ENCODE assay signal across 8 cellular contexts in the genomic region with DNA sequence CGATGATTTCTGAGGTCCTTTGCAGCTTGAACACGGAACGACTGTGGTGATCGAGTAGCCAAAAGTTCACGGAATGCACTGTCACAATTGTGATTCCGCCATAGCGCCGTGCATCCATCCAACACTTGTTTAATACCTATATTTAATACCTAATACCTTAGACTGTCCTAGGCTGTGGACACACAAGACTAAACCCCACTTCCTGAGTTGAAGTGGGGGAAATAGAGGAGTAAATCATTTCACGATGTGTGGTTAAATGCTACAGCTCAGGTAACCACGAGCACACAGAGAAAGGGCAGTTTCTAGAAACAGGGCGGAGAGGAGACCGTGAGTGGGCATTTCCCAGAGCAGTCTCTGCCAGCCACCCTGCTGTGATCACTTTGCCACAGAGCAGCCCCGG. TPM values are rescaled to one million over a fixed set of nuclear protein-coding genes. Genes with fewer than 3 reads are reported as not detected.
A peak's percentile ranks its signal among the peaks of the same experiment; 100 is the strongest.
DNase-seq lines count a peak whose midpoint lies in the region; ATAC-seq and TF ChIP-seq lines count a peak whose summit lies in the region.
"Not testable (repeated sequence)": the region's sequence is repeated elsewhere in the genome, so short reads cannot be mapped to it uniquely, and the experiment has no call there.
"Had no signal": no experiment of that assay in that cellular context is flagged by ENCODE, and none has a peak within 500 bp of the region (broad histone marks: within the 10 kb centered on the region; RNA-seq: fewer than 3 reads in every experiment).

No MANE protein-coding gene starts in this region.

- not testable (repeated sequence) for TF ChIP-seq POLR2A in gastrocnemius medialis (IDR thresholded peaks at IDR 0.05)

- H4K91ac ChIP-seq in mesenchymal stem cell (ENCODE audit: low read length) = not testable (repeated sequence)

- H3K14ac ChIP-seq in mesenchymal stem cell (ENCODE audit: low read length in 2 of 2) = not testable (repeated sequence)

- peak overlapping the region; percentile 70 for H3K4me2 ChIP-seq in KMS-11
- peak overlapping the region; percentile 37 for H3K4me2 ChIP-seq in mesenchymal stem cell (ENCODE audit: low read length, poor library complexity, severe bottlenecking)

- CTCF ChIA-PET in Caco-2 (lab: Charles Lee) = not testable (repeated sequence)

- H2BK15ac ChIP-seq in mesenchymal stem cell (ENCODE audit: low read depth, poor library complexity, severe bottlenecking) = not testable (repeated sequence)

- H3K4me1 Mint-ChIP-seq in Caco-2 (ENCODE audit: low read depth, unreplicated experiment); effector memory CD8-positive, alpha-beta T cell (ENCODE audit: low read depth in 2 of 2): not testable (repeated sequence)

- H3K36me3 Mint-ChIP-seq in Caco-2 (ENCODE audit: insufficient read depth, unreplicated experiment); effector memory CD8-positive, alpha-beta T cell (ENCODE audit: insufficient read depth): not testable (repeated sequence)

- not testable (repeated sequence) for BruUV-seq in Caco-2 (replicated peaks; lab: Mats Ljungman, UMichigan)

- not testable (repeated sequence) for H3K23ac ChIP-seq in mesenchymal stem cell (ENCODE audit: low read length in 2 of 2)

- H2BK12ac ChIP-seq in mesenchymal stem cell (ENCODE audit: low read length in 2 of 2) = not testable (repeated sequence)

- H3K4ac ChIP-seq in mesenchymal stem cell (ENCODE audit: low read depth in 1 of 2, low read length in 2 of 2) = not testable (repeated sequence)

- not testable (repeated sequence) for H4K8ac ChIP-seq in mesenchymal stem cell (ENCODE audit: low read length)

- H3K9me3 ChIP-seq in Caco-2; adipocyte (ENCODE audit: control insufficient read depth, low read length); left ventricle myocardium inferior (replicated peaks); mesenchymal stem cell (ENCODE audit: control insufficient read depth, low read length); gastrocnemius medialis: not testable (repeated sequence)

- in situ Hi-C loops in gastrocnemius medialis (cut with MboI; ENCODE audit: low sequenced_read_pairs in 4 of 4) = not testable (repeated sequence)

- H3K79me1 ChIP-seq in mesenchymal stem cell (replicated peaks; ENCODE audit: low read length, poor library complexity, severe bottlenecking) = not testable (repeated sequence)

- not testable (repeated sequence) for DNase-seq in Caco-2; adipocyte (ENCODE audit: low read depth); left ventricle myocardium inferior; mesenchymal stem cell; gastrocnemius medialis
- DNase-seq in effector memory CD8-positive, alpha-beta T cell = peak; percentile 3 to 35 (median 24)

- not testable (repeated sequence) for H3K79me2 ChIP-seq in KMS-11 (ENCODE audit: insufficient read depth, low read depth)

- not testable (repeated sequence) for H2BK120ac ChIP-seq in mesenchymal stem cell (ENCODE audit: low read depth, low read length)

- H4K20me1 ChIP-seq in KMS-11 (ENCODE audit: insufficient read depth) = not testable (repeated sequence)

- H2AFZ ChIP-seq in KMS-11 (ENCODE audit: low read depth) = peak overlapping the region; percentile 49; the same call in 1 of the 2 replicates
- H2AFZ ChIP-seq in mesenchymal stem cell (ENCODE audit: low read depth, low read length) = not testable (repeated sequence)

- not testable (repeated sequence) for H3K36me3 ChIP-seq in Caco-2 (ENCODE audit: control insufficient read depth, insufficient read depth, low read length); KMS-11 (ENCODE audit: insufficient read depth); adipocyte (ENCODE audit: control insufficient read depth, insufficient read depth, low read length, severe bottlenecking); left ventricle myocardium inferior; mesenchymal stem cell (ENCODE audit: control insufficient read depth in 1 of 2, insufficient read depth in 2 of 2, low read depth in 1 of 2, low read length in 2 of 2); gastrocnemius medialis

- peak overlapping the region; percentile 33 for H3K4me3 ChIP-seq in Caco-2 (ENCODE audit: low read depth, low read length)
- not testable (repeated sequence) for H3K4me3 ChIP-seq in KMS-11 (IDR thresholded peaks at IDR 0.05; ENCODE audit: insufficient read depth, low read depth, low read length)
- peak overlapping the region; percentile 75 for H3K4me3 ChIP-seq in adipocyte (ENCODE audit: low read length)
- H3K4me3 ChIP-seq in left ventricle myocardium inferior = peak overlapping the region; percentile 56
- peak overlapping the region in 1 of 2 experiments; percentile 71 for H3K4me3 ChIP-seq in mesenchymal stem cell (ENCODE audit: insufficient read depth in 1 of 2, low read depth in 1 of 2, low read length in 2 of 2)
- H3K4me3 ChIP-seq in gastrocnemius medialis = peak overlapping the region; percentile 51 to 55 (median 52)

- not testable (repeated sequence) for ATAC-seq in effector memory CD8-positive, alpha-beta T cell (replicated peaks); gastrocnemius medialis

- not testable (repeated sequence) for H3K4me3 Mint-ChIP-seq in Caco-2 (ENCODE audit: unreplicated experiment); effector memory CD8-positive, alpha-beta T cell

- H3K4me1 ChIP-seq in Caco-2; KMS-11 (ENCODE audit: low read depth, poor library complexity, severe bottlenecking); adipocyte (ENCODE audit: control insufficient read depth, insufficient read depth, low read length); left ventricle myocardium inferior; mesenchymal stem cell (ENCODE audit: control insufficient read depth, insufficient read depth, low read depth, low read length); gastrocnemius medialis: not testable (repeated sequence)

- not testable (repeated sequence) for H3K27ac Mint-ChIP-seq in Caco-2 (ENCODE audit: unreplicated experiment); effector memory CD8-positive, alpha-beta T cell

- WGBS in mesenchymal stem cell = no CpG with 5 or more reads among the region's 13 CpGs

- intact Hi-C loops in Caco-2 (cut with micrococcal nuclease; ENCODE audit: unreplicated experiment); left ventricle myocardium inferior (cut with micrococcal nuclease); gastrocnemius medialis (cut with DNase I; ENCODE audit: low total_unique reads): not testable (repeated sequence)

- H2AK5ac ChIP-seq in mesenchymal stem cell (ENCODE audit: low read length, severe bottlenecking) = not testable (repeated sequence)

- not testable (repeated sequence) for H2BK5ac ChIP-seq in mesenchymal stem cell (ENCODE audit: low read depth, low read length, poor library complexity, severe bottlenecking)

- TF ChIP-seq CTCF in Caco-2 (IDR thresholded peaks at IDR 0.05; ENCODE audit: insufficient read depth in 1 of 2, low read depth in 1 of 2, low read length in 1 of 2, severe bottlenecking in 1 of 2, unreplicated experiment in 1 of 2); KMS-11 (conservative IDR thresholded peaks at IDR 0.05; ENCODE audit: low read depth, low read length); left ventricle myocardium inferior (IDR thresholded peaks at IDR 0.05; ENCODE audit: borderline replicate concordance); gastrocnemius medialis (IDR thresholded peaks at IDR 0.05 in 4 of 5, conservative IDR thresholded peaks at IDR 0.05 in 1 of 5): not testable (repeated sequence)

- H3K27me3 ChIP-seq in Caco-2 (replicated peaks; ENCODE audit: control insufficient read depth, insufficient read depth, low read length); KMS-11 (ENCODE audit: insufficient read depth, low read depth); adipocyte (replicated peaks; ENCODE audit: control insufficient read depth, insufficient read depth, low read length); left ventricle myocardium inferior (ENCODE audit: low read depth); mesenchymal stem cell (ENCODE audit: control insufficient read depth in 1 of 2, insufficient read depth in 1 of 2, low read length in 2 of 2); gastrocnemius medialis: not testable (repeated sequence)

- not testable (repeated sequence) for H3K18ac ChIP-seq in mesenchymal stem cell (ENCODE audit: low read depth in 1 of 2, low read length in 2 of 2)

- H3K9ac ChIP-seq in KMS-11; adipocyte (ENCODE audit: low read length); mesenchymal stem cell (ENCODE audit: low read length): not testable (repeated sequence)

- H3K27me3 Mint-ChIP-seq in Caco-2 (ENCODE audit: insufficient read depth, unreplicated experiment); effector memory CD8-positive, alpha-beta T cell: not testable (repeated sequence)

- H3K27ac ChIP-seq in KMS-11; left ventricle myocardium inferior (replicated peaks); mesenchymal stem cell (ENCODE audit: low read length, poor library complexity, severe bottlenecking): not testable (repeated sequence)
- H3K27ac ChIP-seq in gastrocnemius medialis = peak overlapping the region; percentile 74 to 82 (median 78)

- H3K9me3 Mint-ChIP-seq in Caco-2 (ENCODE audit: unreplicated experiment); effector memory CD8-positive, alpha-beta T cell: not testable (repeated sequence)

- POLR2A ChIA-PET in Caco-2 (lab: Charles Lee) = not testable (repeated sequence)

RNA-seq across cellular contexts. Expression of gene GOLGA6L10, which starts 5.3 kb away (rescaled TPM):
- total RNA-seq in Caco-2 (2022) (3.4 and 3.8 TPM in 2 replicates), left ventricle myocardium inferior (0.33 TPM), gastrocnemius medialis (1 to 10 TPM in 1 of 4 donors, under 1 TPM in 3; 0.41 to 1.5 (median 0.46) TPM)
- polyA plus RNA-seq in mesenchymal stem cell (2013, experiment 1 of 2) = 0.33 TPM
- polyA plus RNA-seq in mesenchymal stem cell (2013, experiment 2 of 2) = 0.36 TPM
- polyA plus RNA-seq: CD14-positive monocyte had no signal
